In genomic region chr1:45012639-45013278, GRCh38 we compare ENCODE assay signal across 8 cellular contexts. TPM values are rescaled to one million over a fixed set of nuclear protein-coding genes. Genes with fewer than 3 reads are reported as not detected.
DNase-seq lines count a peak whose midpoint lies in the region; FAIRE-seq and TF ChIP-seq lines count a peak whose summit lies in the region.

No MANE protein-coding gene starts in this region.

- intact Hi-C loops in posterior vena cava (cut with DNase I) = loop anchor here (2.0 to 10.0 kb wide), 6 partner anchors 58 to 560 kb away; partner anchors contain the start of gene TESK2 (in 1 of the 2)

- H3K4me1 ChIP-seq in HEK293 (ENCODE audit: control insufficient read depth, insufficient read depth, low read length) = no peaks in the 10 kb centered on the region
- H3K4me1 ChIP-seq in right atrium auricular region = peaks cover 0 to 41% of the 10 kb centered on the region in 2 donors

- H3K9me3 ChIP-seq in HEK293 (ENCODE audit: control insufficient read depth, insufficient read depth, low read depth, low read length) = no peaks in the 10 kb centered on the region
- no peaks in the 10 kb centered on the region for H3K9me3 ChIP-seq in right atrium auricular region

- peak overlapping the region; percentile 50 for H3K4me3 ChIP-seq in BJ (ENCODE audit: low read depth, low read length)
- peak overlapping the region; percentile 53 for H3K4me3 ChIP-seq in HEK293 (ENCODE audit: low read depth, low read length)
- H3K4me3 ChIP-seq in right atrium auricular region = peak overlapping the region; percentile 45 to 98

- DNase-seq in BJ (ENCODE audit: low read depth) (no peak), RKO (ENCODE audit: low spot score) (peak; percentile 74), amygdala (lab: John Stamatoyannopoulos, UW) (peak in 31 of 56 donors; percentile 8 to 50 (median 34)), right atrium auricular region (ENCODE audit: low spot score) (peak; percentile 83), posterior vena cava (ENCODE audit: low spot score) (peak; percentile 90), germinal center (ENCODE audit: low spot score) (no peak), D721Med (ENCODE audit: insufficient read length, low spot score) (no peak)

- CTCF ChIA-PET in BJ (lab: Yijun Ruan, JAX) = interaction anchor here (0.6 to 5.4 kb wide), 18 partner anchors 105 to 506 kb away, joined by 3 to 154 read pairs (median 6); partner anchors contain the start of genes BEST4, BTBD19, PLK3 and TESK2
- CTCF ChIA-PET in HEK293 (lab: Yijun Ruan, JAX) = interaction anchor here (0.5 to 12.0 kb wide), 12 partner anchors 17 to 480 kb away, joined by 3 to 304 read pairs (median 4); partner anchors contain the start of genes RNU5D-1 and TESK2

- POLR2A ChIA-PET in BJ (lab: Charles Lee) = interaction anchor here (0.6 to 2.5 kb wide), 4 partner anchors 10 to 327 kb away, joined by 3 to 12 read pairs (median 5); partner anchors contain the start of genes MUTYH and TOE1
- POLR2A ChIA-PET in HEK293 (lab: Yijun Ruan, JAX) = interaction anchor here (0.6 to 5.7 kb wide), 24 partner anchors 10 to 509 kb away, joined by 3 to 83 read pairs (median 9); partner anchors contain the start of genes BTBD19, CCDC163, EIF2B3 and MMACHC

- FAIRE-seq in D721Med (lab: Jason Lieb, UNC) = no peak

- H3K27ac ChIP-seq in HEK293 (ENCODE audit: extremely low read depth, low read depth, low read length) (peak overlapping the region; percentile 42; the same call in 1 of the 2 replicates), right atrium auricular region (peak overlapping the region; percentile 68 to 84)

- H3K27me3 ChIP-seq in BJ (ENCODE audit: control insufficient read depth, insufficient read depth, low read length) (no peaks in the 10 kb centered on the region), right atrium auricular region (no peaks in the 10 kb centered on the region)

- peaks cover 17% of the 10 kb centered on the region for H3K36me3 ChIP-seq in BJ (ENCODE audit: control insufficient read depth, insufficient read depth, low read length)
- H3K36me3 ChIP-seq in HEK293 (ENCODE audit: control insufficient read depth in 2 of 2, insufficient read depth in 1 of 2, low read length in 2 of 2) = peaks cover 0 to 52% of the 10 kb centered on the region in 2 experiments; a peak in 1 of 3 replicates
- H3K36me3 ChIP-seq in right atrium auricular region = peaks cover 18% of the 10 kb centered on the region

- TF ChIP-seq CTCF in BJ (IDR thresholded peaks at IDR 0.05; ENCODE audit: insufficient read depth, low read depth, low read length) (no peak), HEK293 (tag by site-specific recombination; IDR thresholded peaks at IDR 0.05) (no peak), right atrium auricular region (IDR thresholded peaks at IDR 0.05) (no peak), D721Med (IDR thresholded peaks at IDR 0.05; ENCODE audit: insufficient read depth, missing control alignments) (no peak)

TF ChIP-seq in HEK293, 187 proteins besides CTCF, POLR2A, EP300 and RAD21 (continues in another document):
- TF ChIP-seq ZNF366 (tag by site-specific recombination; conservative IDR thresholded peaks at IDR 0.05) = 0 out of 2 replicates have a peak, but pooled peaks have one; percentile 14
- no peak for TF ChIP-seq ZNF19 (tag by site-specific recombination; IDR thresholded peaks at IDR 0.05; ENCODE audit: low read depth)
- peak; percentile 40; the same call in 1 of the 2 replicates for TF ChIP-seq GLIS2 (tag by site-specific recombination; IDR thresholded peaks at IDR 0.05)
- TF ChIP-seq ZNF221 (tag by site-specific recombination; IDR thresholded peaks at IDR 0.05; ENCODE audit: borderline replicate concordance) = no peak
- no peak for TF ChIP-seq KLF8 (tag by site-specific recombination; IDR thresholded peaks at IDR 0.05)
- peak; percentile 76 for TF ChIP-seq EGR2 (tag by site-specific recombination; IDR thresholded peaks at IDR 0.05; ENCODE audit: low read depth)
- no peak for TF ChIP-seq ZNF121 (tag by site-specific recombination; IDR thresholded peaks at IDR 0.05)
- no peak for TF ChIP-seq BCL6B (tag by site-specific recombination; IDR thresholded peaks at IDR 0.05)
- no peak; the same call in 1 of the 2 replicates for TF ChIP-seq ZNF146 (tag by site-specific recombination; IDR thresholded peaks at IDR 0.05)
- no peak for TF ChIP-seq ZNF362 (tag by site-specific recombination; IDR thresholded peaks at IDR 0.05)
- TF ChIP-seq ZFHX2 (tag by site-specific recombination; conservative IDR thresholded peaks at IDR 0.05) = peak; percentile 80
- TF ChIP-seq ZNF76 (tag by site-specific recombination; IDR thresholded peaks at IDR 0.05; ENCODE audit: borderline replicate concordance, low read depth) = no peak
- no peak for TF ChIP-seq ZNF623 (tag by site-specific recombination; IDR thresholded peaks at IDR 0.05)
- TF ChIP-seq ZNF600 (tag by site-specific recombination; IDR thresholded peaks at IDR 0.05) = peak; percentile 84
- peak; percentile 8; the same call in 1 of the 2 replicates for TF ChIP-seq PRDM10 (tag by site-specific recombination; IDR thresholded peaks at IDR 0.05)
- TF ChIP-seq ZNF398 (tag by site-specific recombination; IDR thresholded peaks at IDR 0.05) = peak; percentile 38; the same call in 1 of the 2 replicates
- no peak for TF ChIP-seq ZNF548 (tag by site-specific recombination; IDR thresholded peaks at IDR 0.05)

RNA-seq across cellular contexts. Expression of gene UROD, which starts 0.7 kb away (rescaled TPM):
- 219 and 303 TPM in 2 replicates for polyA plus RNA-seq in BJ (2011; rRNA removed)
- polyA minus RNA-seq in BJ (2011; rRNA and poly(A)+ RNA removed) = 78.8 and 135 TPM in 2 replicates
- 10 to 100 TPM; 56.7 to 63.0 TPM for total RNA-seq in right atrium auricular region
- total RNA-seq in posterior vena cava = 10 to 100 TPM; 59.5 to 68.6 TPM

RNA-seq across cellular contexts. Expression of gene HECTD3, which starts 1.6 kb away (rescaled TPM):
- 27.7 and 36.7 TPM in 2 replicates for polyA plus RNA-seq in BJ (2011; rRNA removed)
- 21.5 and 30.3 TPM in 2 replicates for polyA minus RNA-seq in BJ (2011; rRNA and poly(A)+ RNA removed)
- total RNA-seq in right atrium auricular region (10 to 100 TPM; 13.0 to 15.6 TPM), posterior vena cava (10 to 100 TPM; 26.5 to 32.9 TPM)

RNA-seq across cellular contexts. Expression of gene EIF2B3, which starts 26.4 kb away (rescaled TPM):
- 23.1 and 35.7 TPM in 2 replicates for polyA plus RNA-seq in BJ (2011; rRNA removed)
- polyA minus RNA-seq in BJ (2011; rRNA and poly(A)+ RNA removed) = 12.6 and 24.5 TPM in 2 replicates
- total RNA-seq in right atrium auricular region (10 to 100 TPM; 21.6 to 26.5 TPM), posterior vena cava (10 to 100 TPM; 25.9 to 26.8 TPM)

Comparison
In these comparisons a context has a peak if more than half of its experiments do, and no peak if none do; other contexts are left out.
1. DNase-seq: peak in RKO (single experiment), amygdala (31 of 56), right atrium auricular region (single experiment) and posterior vena cava (single experiment); none in BJ (single experiment), germinal center (single experiment) and D721Med (single experiment).
2. Peak in every context shown above with its lines, with median percentiles within 50 percentile points of each other: H3K4me3 ChIP-seq.